32 cellular contexts compared by ENCODE assay signal in the genomic region with DNA sequence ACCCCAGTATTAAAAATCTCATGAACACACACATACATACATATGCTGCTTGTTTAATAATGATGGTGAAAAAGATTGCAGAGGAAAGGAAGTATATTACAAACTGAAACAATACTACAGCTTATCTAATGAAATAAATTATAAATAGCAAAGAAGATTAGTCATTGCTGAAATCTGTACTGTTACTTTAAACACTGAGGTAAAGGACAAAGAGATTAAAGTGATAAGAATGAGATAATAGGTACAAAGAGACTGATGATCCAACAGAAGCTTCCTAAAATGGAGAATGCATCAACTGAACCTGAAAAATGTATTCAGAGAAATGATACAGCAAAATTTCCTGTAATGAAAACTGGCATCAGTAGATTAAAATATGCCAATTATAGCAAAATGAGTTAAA.
"Had no signal": no experiment of that assay in that cellular context is flagged by ENCODE, and none has a peak within 500 bp of the region (broad histone marks: within the 10 kb centered on the region; RNA-seq: fewer than 3 reads in every experiment).

No MANE protein-coding gene starts in this region.

- H3K36me3 ChIP-seq: brain microvascular endothelial cell, SJSA1 had no signal

- H3K4me2 ChIP-seq: SK-N-SH had no signal

- H3K4me1 Mint-ChIP-seq: activated CD4-positive, alpha-beta T cell treated with anti-CD3 and anti-CD28 coated beads for 36 hours; activated CD4-positive, alpha-beta T cell treated with anti-CD3 and anti-CD28 coated beads, Interleukin-2, amount 10 ng/mL, durations not matched to agents 7 days and 5 days; activated naive CD4-positive, alpha-beta T cell treated with anti-CD3 and anti-CD28 coated beads, Interleukin-2, amount 10 ng/mL, durations not matched to agents 7 days and 5 days; activated naive CD8-positive, alpha-beta T cell treated with anti-CD3 and anti-CD28 coated beads, Interleukin-2, amount 50 U/mL, for 24 hours; WTC11 had no signal

- H3K9ac ChIP-seq: SK-N-SH had no signal

- H3K27me3 ChIP-seq: brain microvascular endothelial cell, SJSA1 had no signal

- H3K4me1 ChIP-seq: SJSA1 had no signal

- H3K27ac Mint-ChIP-seq: activated CD4-positive, alpha-beta T cell treated with anti-CD3 and anti-CD28 coated beads for 36 hours; activated CD4-positive, alpha-beta T cell treated with anti-CD3 and anti-CD28 coated beads, Interleukin-2, amount 10 ng/mL, durations not matched to agents 7 days and 5 days; activated CD8-positive, alpha-beta T cell treated with anti-CD3 and anti-CD28 coated beads, Interleukin-2, amount 10 ng/mL, durations not matched to agents 7 days and 5 days; activated naive CD4-positive, alpha-beta T cell treated with anti-CD3 and anti-CD28 coated beads, Interleukin-2, amount 10 ng/mL, durations not matched to agents 7 days and 5 days; activated naive CD8-positive, alpha-beta T cell; activated naive CD8-positive, alpha-beta T cell treated with anti-CD3 and anti-CD28 coated beads, Interleukin-2, amount 50 U/mL, for 24 hours; activated T-helper 1 cell treated with anti-CD3 and anti-CD28 coated beads, Interleukin-12 subunit alpha, Interleukin-12 subunit beta, Interleukin-2, Interleukin-4 antibody, amounts not matched to agents 30 ng/mL and 10 ng/mL and 1 ng/mL, durations not matched to agents 14 hours and 24 hours and 36 hours; T-helper 1 cell treated with Interleukin-12 subunit alpha and Interleukin-12 subunit beta and Interleukin-4 antibody, amounts not matched to agents 30 μg/mL and 1 μg/mL, for 36 hours; T-helper 2 cell treated with Interferon-gamma antibody and Interleukin-4, amounts not matched to agents 5 μg/mL and 100 μg/mL, for 36 hours; WTC11 had no signal

- DNase-seq: activated CD4-positive, alpha-beta T cell treated with anti-CD3 and anti-CD28 coated beads for 36 hours; activated CD4-positive, alpha-beta T cell treated with anti-CD3 and anti-CD28 coated beads, Interleukin-2, amount 10 ng/mL, durations not matched to agents 7 days and 5 days; activated CD4-positive, alpha-beta T cell treated with anti-CD3 and anti-CD28 coated beads, Interleukin-2, amount 50 U/mL, for 48 hours; activated CD8-positive, alpha-beta memory T cell treated with anti-CD3 and anti-CD28 coated beads, Interleukin-2, amount 50 U/mL, for 4 hours; activated CD8-positive, alpha-beta T cell treated with anti-CD3 and anti-CD28 coated beads, Interleukin-2, amount 10 ng/mL, durations not matched to agents 7 days and 5 days; activated naive CD4-positive, alpha-beta T cell treated with anti-CD3 and anti-CD28 coated beads, Interleukin-2, amount 10 ng/mL, durations not matched to agents 7 days and 5 days; activated naive CD8-positive, alpha-beta T cell treated with anti-CD3 and anti-CD28 coated beads, Interleukin-2, amount 50 U/mL, for 24 hours; activated T-cell treated with anti-CD3 and anti-CD28 coated beads for 4 hours; activated T-cell treated with anti-CD3 and anti-CD28 coated beads, Interleukin-2, amount 50 U/mL, for 4 hours; amniotic stem cell; aorta; brain microvascular endothelial cell; central memory CD4-positive, alpha-beta T cell; Karpas-422; NCI-H1048; NCI-H1105 treated with DMSO at 0.1 percent for 48 hours; NCI-H1436; NCI-H1694; NCI-H1930; NCI-H2081 treated with DMSO at 0.1 percent for 48 hours; NCI-H345; NCI-H524 treated with DMSO at 0.1 percent for 48 hours; NK-92 treated with Interleukin-12 subunit alpha and Interleukin-12 subunit beta, amount 100 ng/mL, for 24 hours; SHP77 treated with DMSO at 0.1 percent for 48 hours; SK-N-SH had no signal

- ATAC-seq: activated CD4-positive, alpha-beta T cell treated with anti-CD3 and anti-CD28 coated beads for 36 hours; activated CD4-positive, CD25-positive, alpha-beta regulatory T cell treated with anti-CD3 and anti-CD28 coated beads, Interleukin-2, amount 50 U/mL, for 24 hours; activated CD8-positive, alpha-beta T cell treated with anti-CD3 and anti-CD28 coated beads, Interleukin-2, amount 10 ng/mL, durations not matched to agents 7 days and 5 days; activated naive CD8-positive, alpha-beta T cell treated with anti-CD3 and anti-CD28 coated beads, Interleukin-2, amount 50 U/mL, for 24 hours; activated T-cell treated with anti-CD3 and anti-CD28 coated beads, Interleukin-2, amount 50 U/mL, for 4 hours; WTC11 had no signal

- H3K27me3 Mint-ChIP-seq: activated CD4-positive, alpha-beta T cell treated with anti-CD3 and anti-CD28 coated beads for 36 hours; activated CD4-positive, alpha-beta T cell treated with anti-CD3 and anti-CD28 coated beads, Interleukin-2, amount 10 ng/mL, durations not matched to agents 7 days and 5 days; activated naive CD4-positive, alpha-beta T cell treated with anti-CD3 and anti-CD28 coated beads, Interleukin-2, amount 10 ng/mL, durations not matched to agents 7 days and 5 days; activated naive CD8-positive, alpha-beta T cell; activated naive CD8-positive, alpha-beta T cell treated with anti-CD3 and anti-CD28 coated beads, Interleukin-2, amount 50 U/mL, for 24 hours had no signal

- H3K27ac ChIP-seq: brain microvascular endothelial cell, SJSA1 had no signal

- H3K4me3 ChIP-seq: SJSA1 had no signal

- H3K9me3 Mint-ChIP-seq: activated CD4-positive, alpha-beta T cell treated with anti-CD3 and anti-CD28 coated beads, Interleukin-2, amount 10 ng/mL, durations not matched to agents 7 days and 5 days; activated naive CD4-positive, alpha-beta T cell treated with anti-CD3 and anti-CD28 coated beads, Interleukin-2, amount 10 ng/mL, durations not matched to agents 7 days and 5 days; activated naive CD8-positive, alpha-beta T cell treated with anti-CD3 and anti-CD28 coated beads, Interleukin-2, amount 50 U/mL, for 24 hours; T-helper 1 cell treated with Interleukin-12 subunit alpha and Interleukin-12 subunit beta and Interleukin-4 antibody, amounts not matched to agents 30 μg/mL and 1 μg/mL, for 36 hours; WTC11 had no signal

- H3K9me3 ChIP-seq: SJSA1, SK-N-SH had no signal

- H3K36me3 Mint-ChIP-seq: activated naive CD4-positive, alpha-beta T cell treated with anti-CD3 and anti-CD28 coated beads, Interleukin-2, amount 10 ng/mL, durations not matched to agents 7 days and 5 days; activated naive CD8-positive, alpha-beta T cell; WTC11 had no signal

- H3K4me3 Mint-ChIP-seq: activated CD4-positive, alpha-beta T cell treated with anti-CD3 and anti-CD28 coated beads for 36 hours; activated CD4-positive, alpha-beta T cell treated with anti-CD3 and anti-CD28 coated beads, Interleukin-2, amount 10 ng/mL, durations not matched to agents 7 days and 5 days; activated CD8-positive, alpha-beta T cell treated with anti-CD3 and anti-CD28 coated beads, Interleukin-2, amount 10 ng/mL, durations not matched to agents 7 days and 5 days; activated naive CD4-positive, alpha-beta T cell treated with anti-CD3 and anti-CD28 coated beads, Interleukin-2, amount 10 ng/mL, durations not matched to agents 7 days and 5 days; activated naive CD8-positive, alpha-beta T cell; activated naive CD8-positive, alpha-beta T cell treated with anti-CD3 and anti-CD28 coated beads, Interleukin-2, amount 50 U/mL, for 24 hours; activated T-cell treated with anti-CD3 and anti-CD28 coated beads, Interleukin-2, amount 50 U/mL, for 4 hours; activated T-helper 1 cell treated with anti-CD3 and anti-CD28 coated beads, Interleukin-12 subunit alpha, Interleukin-12 subunit beta, Interleukin-2, Interleukin-4 antibody, amounts not matched to agents 30 ng/mL and 10 ng/mL and 1 ng/mL, durations not matched to agents 14 hours and 24 hours and 36 hours; T-helper 1 cell treated with Interleukin-12 subunit alpha and Interleukin-12 subunit beta and Interleukin-4 antibody, amounts not matched to agents 30 μg/mL and 1 μg/mL, for 36 hours; T-helper 2 cell treated with Interferon-gamma antibody and Interleukin-4, amounts not matched to agents 5 μg/mL and 100 μg/mL, for 36 hours; WTC11 had no signal
